Comparison of ENCODE assay signal across 25 cellular contexts in the genomic region with DNA sequence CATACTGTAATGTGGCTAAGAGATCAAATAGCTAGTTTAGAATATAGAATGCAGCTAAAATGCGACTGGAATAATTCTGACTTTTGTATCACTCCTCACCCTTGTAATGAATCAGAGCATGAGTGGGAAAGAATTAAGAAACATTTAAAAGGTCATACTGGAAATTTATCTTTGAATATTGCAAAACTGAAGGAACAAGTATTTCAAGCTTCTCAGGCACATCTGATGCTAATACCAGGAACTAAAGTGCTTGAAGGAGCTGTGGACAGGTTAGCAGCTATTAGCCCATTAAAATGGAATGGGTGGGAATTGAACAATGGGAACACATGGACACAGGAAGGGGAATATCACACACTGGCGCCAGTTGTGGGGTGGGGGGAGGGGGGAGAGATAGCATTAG.
"Had no signal": no experiment of that assay in that cellular context is flagged by ENCODE, and none has a peak within 500 bp of the region (broad histone marks: within the 10 kb centered on the region; RNA-seq: fewer than 3 reads in every experiment).

No MANE protein-coding gene starts in this region.

- H3K4me3 Mint-ChIP-seq: memory B cell; natural killer cell; neural crest cell; stimulated activated naive B cell treated with anti-CD40 and anti-IgM and Interleukin-4, amounts not matched to agents 10 μg/mL and 1 μg/mL and 100 μg/mL, for 72 hours; stimulated activated naive CD8-positive, alpha-beta T cell treated with anti-CD3 and anti-CD28 coated beads, Interleukin-15, Interleukin-2, amounts not matched to agents 100 ng/mL and 50 ng/mL, for 24 hours had no signal

- ATAC-seq: gastrocnemius medialis; left lobe of liver; natural killer cell; right lobe of liver; stimulated activated naive B cell treated with anti-CD40 and anti-IgM and Interleukin-4, amounts not matched to agents 10 μg/mL and 1 μg/mL and 100 μg/mL, for 72 hours had no signal

- H3K36me3 Mint-ChIP-seq: memory B cell; stimulated activated naive B cell treated with anti-CD40 and anti-IgM and Interleukin-4, amounts not matched to agents 10 μg/mL and 1 μg/mL and 100 μg/mL, for 72 hours had no signal

- H3K79me2 ChIP-seq: hepatocyte, parathyroid adenoma had no signal

- H3K9ac ChIP-seq: parathyroid adenoma had no signal

- H3K9me3 Mint-ChIP-seq: memory B cell had no signal

- H3K36me3 ChIP-seq: gastrocnemius medialis, neutrophil, right lobe of liver, thoracic aorta, tibial nerve, vagina had no signal

- H3K27me3 Mint-ChIP-seq: memory B cell; progenitor cell of endocrine pancreas; stimulated activated naive B cell treated with anti-CD40 and anti-IgM and Interleukin-4, amounts not matched to agents 10 μg/mL and 1 μg/mL and 100 μg/mL, for 72 hours; stimulated activated naive CD8-positive, alpha-beta T cell treated with anti-CD3 and anti-CD28 coated beads, Interleukin-15, Interleukin-2, amounts not matched to agents 100 ng/mL and 50 ng/mL, for 24 hours had no signal

- H3K4me1 Mint-ChIP-seq: memory B cell; natural killer cell; neural crest cell; stimulated activated naive B cell treated with anti-CD40 and anti-IgM and Interleukin-4, amounts not matched to agents 10 μg/mL and 1 μg/mL and 100 μg/mL, for 72 hours had no signal

- H3K4me2 ChIP-seq: hepatocyte had no signal

- DNase-seq: dermis blood vessel endothelial cell; effector memory CD4-positive, alpha-beta T cell; foreskin fibroblast; gastrocnemius medialis; head of caudate nucleus; kidney; natural killer cell; right lobe of liver; small intestine; stimulated activated CD4-positive, alpha-beta T cell treated with anti-CD3 and anti-CD28 coated beads, Interleukin-15, amount 100 ng/mL, for 24 hours; stimulated activated CD4-positive, alpha-beta T cell treated with anti-CD3 and anti-CD28 coated beads, Interleukin-2, amount 100 ng/mL, for 48 hours; stimulated activated naive B cell treated with anti-CD40 and anti-IgM and Interleukin-4, amounts not matched to agents 10 μg/mL and 1 μg/mL and 100 μg/mL, for 72 hours had no signal

- H2AFZ ChIP-seq: hepatocyte, parathyroid adenoma had no signal

- H3K27me3 ChIP-seq: gastrocnemius medialis, hepatocyte, neutrophil, right lobe of liver, tibial nerve, vagina had no signal

- H3K27ac ChIP-seq: coronary artery, gastrocnemius medialis, hepatocyte, neutrophil, parathyroid adenoma, right lobe of liver, thoracic aorta, tibial nerve, vagina had no signal

- H3K4me3 ChIP-seq: coronary artery, gastrocnemius medialis, hepatocyte, lung, right lobe of liver, thoracic aorta, tibial nerve, vagina had no signal

- H3K4me1 ChIP-seq: gastrocnemius medialis, parathyroid adenoma, right lobe of liver, tibial nerve, vagina had no signal

- H3K9me3 ChIP-seq: gastrocnemius medialis, neutrophil, right lobe of liver, thoracic aorta, tibial nerve, vagina had no signal

- H3K27ac Mint-ChIP-seq: memory B cell; natural killer cell; progenitor cell of endocrine pancreas; stimulated activated naive B cell treated with anti-CD40 and anti-IgM and Interleukin-4, amounts not matched to agents 10 μg/mL and 1 μg/mL and 100 μg/mL, for 72 hours; stimulated activated naive CD8-positive, alpha-beta T cell treated with anti-CD3 and anti-CD28 coated beads, Interleukin-15, Interleukin-2, amounts not matched to agents 100 ng/mL and 50 ng/mL, for 24 hours had no signal
